In the genomic region with DNA sequence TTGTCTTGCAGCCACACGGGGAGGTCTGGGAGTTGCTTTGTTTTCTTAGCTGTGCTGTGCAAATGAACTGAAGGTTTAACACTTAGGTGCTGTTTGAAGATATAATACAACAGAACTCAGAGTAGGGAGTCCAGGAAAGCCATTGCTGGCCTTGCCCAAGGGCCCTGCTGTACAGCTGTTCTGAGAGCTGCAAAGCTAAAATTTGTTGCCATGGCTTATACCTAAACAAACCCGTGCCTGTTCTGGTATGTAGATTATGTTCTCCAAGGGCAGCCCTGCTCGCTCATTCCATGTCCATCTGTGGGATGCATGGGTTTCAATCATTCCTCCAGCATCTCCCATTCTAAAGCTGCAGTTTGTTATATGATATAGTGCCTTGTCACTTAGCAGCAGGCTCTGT, we compare ENCODE assay signal across 16 cellular contexts.
DNase-seq lines count a peak whose midpoint lies in the region; ATAC-seq and TF ChIP-seq lines count a peak whose summit lies in the region.
"Had no signal": no experiment of that assay in that cellular context is flagged by ENCODE, and none has a peak within 500 bp of the region (broad histone marks: within the 10 kb centered on the region; RNA-seq: fewer than 3 reads in every experiment).

No MANE protein-coding gene starts in this region.

- no peak overlapping the region for H4K91ac ChIP-seq in trophoblast cell (ENCODE audit: low read depth, low read length)

- H3K23ac ChIP-seq in trophoblast cell (ENCODE audit: low read length): no peak overlapping the region

- no peaks in the 10 kb centered on the region for H4K20me1 ChIP-seq in GM23338 (replicated peaks; ENCODE audit: insufficient read depth)

- H3K9me3 Mint-ChIP-seq in GM23338: no peaks in the 10 kb centered on the region
- H3K9me3 Mint-ChIP-seq: activated CD8-positive, alpha-beta T cell treated with anti-CD3 and anti-CD28 coated beads for 36 hours had no signal

- H3K9ac ChIP-seq in trophoblast cell (ENCODE audit: low read length): no peak overlapping the region

- ATAC-seq in GM23338: peak; percentile 48
- peak; percentile 80 for ATAC-seq in left ventricle myocardium superior
- ATAC-seq in GM21526 (IDR thresholded peaks at IDR 0.05; ENCODE audit: low FRiP score, unreplicated experiment): no peak
- no peak for ATAC-seq in GM19035 (IDR thresholded peaks at IDR 0.05; ENCODE audit: unreplicated experiment)
- ATAC-seq in GM21619 (IDR thresholded peaks at IDR 0.05; ENCODE audit: unreplicated experiment): no peak
- ATAC-seq: activated CD8-positive, alpha-beta T cell treated with anti-CD3 and anti-CD28 coated beads for 36 hours had no signal

- no peak overlapping the region for H2BK120ac ChIP-seq in trophoblast cell (ENCODE audit: insufficient read depth, low read length, poor library complexity)

- H3K27ac ChIP-seq in GM23338 (ENCODE audit: low read depth) (no peak overlapping the region), trophoblast cell (ENCODE audit: low read depth, low read length) (no peak overlapping the region)
- H3K27ac ChIP-seq: adrenal gland, colonic mucosa, ovary, thoracic aorta had no signal

- 0 out of 2 replicates have a peak overlapping the region, but pooled peaks have one; percentile 63 for H2AFZ ChIP-seq in GM23338
- H2AFZ ChIP-seq in trophoblast cell (ENCODE audit: insufficient read depth, low read length, poor library complexity): no peak overlapping the region

- H3K27me3 ChIP-seq in GM23338 (ENCODE audit: insufficient read depth) (no peaks in the 10 kb centered on the region), trophoblast cell (ENCODE audit: insufficient read depth, low read length) (no peaks in the 10 kb centered on the region)
- H3K27me3 ChIP-seq: colonic mucosa, ovary had no signal

- H3K4me3 ChIP-seq in GM23338: no peak overlapping the region
- no peak overlapping the region for H3K4me3 ChIP-seq in trophoblast cell (ENCODE audit: low read depth, low read length)
- H3K4me3 ChIP-seq: adrenal gland, colonic mucosa, ovary, smooth muscle cell, thoracic aorta had no signal

- H3K4me1 ChIP-seq in GM23338 (ENCODE audit: insufficient read depth) (no peaks in the 10 kb centered on the region; the same call in 1 of the 2 replicates), trophoblast cell (ENCODE audit: control insufficient read depth in 1 of 2, insufficient read depth in 2 of 2, low read length in 2 of 2) (peaks cover 2 to 3% of the 10 kb centered on the region in 2 experiments)
- H3K4me1 ChIP-seq: adrenal gland, colonic mucosa had no signal

- no peak overlapping the region for H3K18ac ChIP-seq in trophoblast cell (ENCODE audit: low read length)

- H2BK5ac ChIP-seq in trophoblast cell (ENCODE audit: low read depth, low read length, poor library complexity): no peak overlapping the region

- H2AK5ac ChIP-seq in trophoblast cell (ENCODE audit: low read length): no peak overlapping the region

- no peaks in the 10 kb centered on the region for H3K9me3 ChIP-seq in trophoblast cell (ENCODE audit: insufficient read depth, low read depth, low read length)
- H3K9me3 ChIP-seq: adrenal gland, colonic mucosa, ovary, thoracic aorta had no signal

- no peaks in the 10 kb centered on the region for H3F3A ChIP-seq in GM23338 (replicated peaks; ENCODE audit: low read depth)

- no peak overlapping the region for H3K27ac Mint-ChIP-seq in GM23338
- H3K27ac Mint-ChIP-seq: activated CD8-positive, alpha-beta T cell treated with anti-CD3 and anti-CD28 coated beads for 36 hours had no signal

- H3K79me2 ChIP-seq in GM23338 (replicated peaks; ENCODE audit: insufficient read depth) (no peaks in the 10 kb centered on the region), trophoblast cell (ENCODE audit: control insufficient read depth, insufficient read depth, low read length, poor library complexity) (no peaks in the 10 kb centered on the region)

- no peak overlapping the region for H2BK12ac ChIP-seq in trophoblast cell (ENCODE audit: low read length)

- WGBS in trophoblast cell (ENCODE audit: extremely low coverage, insufficient coverage, insufficient read length): no CpG with 5 or more reads among the region's 3 CpGs

- peaks cover 3% of the 10 kb centered on the region; the same call in 1 of the 2 replicates for H3K9me2 ChIP-seq in GM23338 (ENCODE audit: insufficient read depth)

- H3K4ac ChIP-seq in trophoblast cell (ENCODE audit: low read depth, low read length): no peak overlapping the region

- no peaks in the 10 kb centered on the region for H3K36me3 Mint-ChIP-seq in GM23338 (ENCODE audit: low read depth)

- H3K4me3 Mint-ChIP-seq in GM23338: no peak overlapping the region
- H3K4me3 Mint-ChIP-seq: activated CD8-positive, alpha-beta T cell treated with anti-CD3 and anti-CD28 coated beads for 36 hours had no signal

- intact Hi-C loops in left ventricle myocardium superior (cut with micrococcal nuclease): no loop called here

- peaks cover 4% of the 10 kb centered on the region for H3K4me1 Mint-ChIP-seq in GM23338

- H3K36me3 ChIP-seq in GM23338 (ENCODE audit: insufficient read depth) (no peaks in the 10 kb centered on the region), trophoblast cell (ENCODE audit: control insufficient read depth in 1 of 2, insufficient read depth in 2 of 2, low read length in 2 of 2) (no peaks in the 10 kb centered on the region)
- H3K36me3 ChIP-seq: adrenal gland, colonic mucosa, ovary, thoracic aorta had no signal

- no peaks in the 10 kb centered on the region for H3K79me1 ChIP-seq in trophoblast cell (ENCODE audit: low read length)

- H3K4me2 ChIP-seq in GM23338 (no peak overlapping the region), trophoblast cell (ENCODE audit: low read length) (no peak overlapping the region)
- H3K4me2 ChIP-seq: smooth muscle cell had no signal

- TF ChIP-seq CTCF in GM23338 (conservative IDR thresholded peaks at IDR 0.05; ENCODE audit: low read depth in 2 of 2): no peak

- H4K8ac ChIP-seq in trophoblast cell (ENCODE audit: low read depth, low read length): no peak overlapping the region

- no peak overlapping the region for H4K12ac ChIP-seq in trophoblast cell (ENCODE audit: low read depth, low read length)

- no peaks in the 10 kb centered on the region for H3K27me3 Mint-ChIP-seq in GM23338 (ENCODE audit: insufficient read depth, low read depth, poor library complexity)

- no peak overlapping the region for H3K14ac ChIP-seq in trophoblast cell (ENCODE audit: low read length)

- no peak for DNase-seq in GM23338 (ENCODE audit: low spot score)
- DNase-seq in amniotic epithelial cell (ENCODE audit: low read depth): peak; percentile 57
- no peak for DNase-seq in left ventricle myocardium superior
- peak; percentile 83 to 92 for DNase-seq in trophoblast cell
- DNase-seq: activated CD8-positive, alpha-beta T cell treated with anti-CD3 and anti-CD28 coated beads for 36 hours; adrenal gland; C1 segment of cervical spinal cord; colonic mucosa; NCI-H1092; NCI-H748 treated with DMSO at 0.1 percent for 48 hours; ovary had no signal

TF ChIP-seq in GM23338, 12 proteins besides CTCF, POLR2A, EP300 and RAD21:
- TF ChIP-seq EZH2 (IDR thresholded peaks at IDR 0.05; ENCODE audit: low read depth, unreplicated experiment): no peak
- TF ChIP-seq ZNF331 (CRISPR knock-in tag; IDR thresholded peaks at IDR 0.05; ENCODE audit: low read depth): no peak
TF ChIP-seq in GM23338: peak in this region for 0.

Comparison
In these comparisons a context has a peak if more than half of its experiments do, and no peak if none do; other contexts are left out.
1. ATAC-seq: peak in GM23338 (single experiment) and left ventricle myocardium superior (single experiment); none in GM21526 (single experiment), GM19035 (single experiment) and GM21619 (single experiment).
2. DNase-seq: peak in amniotic epithelial cell (single experiment) and trophoblast cell (2 of 2); none in GM23338 (single experiment) and left ventricle myocardium superior (single experiment).